8 cellular contexts compared by ENCODE assay signal in the genomic region with DNA sequence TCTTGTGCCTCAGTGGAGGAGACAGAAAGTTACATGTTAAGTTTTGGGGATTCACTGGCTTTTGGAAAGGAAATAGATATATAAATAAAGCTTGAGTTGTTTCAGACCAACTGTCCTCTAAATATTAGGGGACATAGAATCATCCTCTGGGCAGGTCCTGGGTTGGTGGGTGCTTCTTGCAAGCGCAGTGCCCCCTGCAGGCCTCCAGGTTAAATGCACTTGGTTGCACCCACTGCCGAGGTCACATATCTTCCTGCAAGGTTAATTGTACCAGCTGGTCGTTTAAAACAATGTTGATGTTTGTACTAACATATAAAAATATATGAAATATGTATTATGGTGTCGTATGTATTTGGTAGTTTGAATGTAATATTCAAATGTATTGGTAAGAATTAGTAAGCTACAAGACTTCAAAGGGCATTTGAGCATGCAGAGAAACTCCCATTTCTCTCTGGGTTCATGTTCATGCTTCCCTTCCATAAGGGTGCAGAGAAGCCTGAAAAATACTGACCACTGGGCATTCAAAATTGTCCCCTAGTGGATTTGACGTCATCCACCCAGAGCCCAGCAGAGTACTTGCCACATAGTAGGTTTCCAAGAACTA.
DNase-seq lines count a peak whose midpoint lies in the region; ATAC-seq and TF ChIP-seq lines count a peak whose summit lies in the region.

No MANE protein-coding gene starts in this region.

- ATAC-seq in stimulated activated memory B cell treated with anti-CD40 and anti-IgM and Interleukin-4, amounts not matched to agents 10 μg/mL and 1 μg/mL and 100 μg/mL, for 72 hours: no peak

- no peaks in the 10 kb centered on the region for H4K20me1 ChIP-seq in KMS-11 (ENCODE audit: insufficient read depth)

- no peak overlapping the region for H3K4me3 Mint-ChIP-seq in activated T-cell treated with anti-CD3 and anti-CD28 coated beads, Interleukin-2, amount 50 U/mL, for 24 hours
- no peak overlapping the region for H3K4me3 Mint-ChIP-seq in stimulated activated memory B cell treated with anti-CD40 and anti-IgM and Interleukin-4, amounts not matched to agents 10 μg/mL and 1 μg/mL and 100 μg/mL, for 72 hours

- no peak overlapping the region for H2AFZ ChIP-seq in KMS-11 (ENCODE audit: low read depth)

- H3K27me3 ChIP-seq in KMS-11 (ENCODE audit: insufficient read depth, low read depth) (no peaks in the 10 kb centered on the region), WERI-Rb-1 (ENCODE audit: insufficient read depth, low read depth, severe bottlenecking) (peaks cover 16% of the 10 kb centered on the region), right atrium auricular region (no peaks in the 10 kb centered on the region)

- H3K27me3 Mint-ChIP-seq in activated T-cell treated with anti-CD3 and anti-CD28 coated beads, Interleukin-2, amount 50 U/mL, for 24 hours: no peaks in the 10 kb centered on the region
- H3K27me3 Mint-ChIP-seq in stimulated activated memory B cell treated with anti-CD40 and anti-IgM and Interleukin-4, amounts not matched to agents 10 μg/mL and 1 μg/mL and 100 μg/mL, for 72 hours: no peaks in the 10 kb centered on the region

- H3K4me3 ChIP-seq in KMS-11 (IDR thresholded peaks at IDR 0.05; ENCODE audit: insufficient read depth, low read depth, low read length) (no peak overlapping the region), WERI-Rb-1 (ENCODE audit: low read depth, low read length) (no peak overlapping the region), right atrium auricular region (no peak overlapping the region)

- H3K27ac ChIP-seq in KMS-11 (no peak overlapping the region), WERI-Rb-1 (no peak overlapping the region), right atrium auricular region (no peak overlapping the region)

- H3K9me3 ChIP-seq in WERI-Rb-1 (ENCODE audit: severe bottlenecking) (no peaks in the 10 kb centered on the region), right atrium auricular region (no peaks in the 10 kb centered on the region)

- H3K4me1 ChIP-seq in KMS-11 (ENCODE audit: low read depth, poor library complexity, severe bottlenecking) (no peaks in the 10 kb centered on the region), right atrium auricular region (no peaks in the 10 kb centered on the region)

- H3K4me2 ChIP-seq in KMS-11: no peak overlapping the region

- no peaks in the 10 kb centered on the region for H3K36me3 Mint-ChIP-seq in activated T-cell treated with anti-CD3 and anti-CD28 coated beads, Interleukin-2, amount 50 U/mL, for 24 hours (ENCODE audit: low read depth)
- no peaks in the 10 kb centered on the region for H3K36me3 Mint-ChIP-seq in stimulated activated memory B cell treated with anti-CD40 and anti-IgM and Interleukin-4, amounts not matched to agents 10 μg/mL and 1 μg/mL and 100 μg/mL, for 72 hours

- no peak overlapping the region for H3K9ac ChIP-seq in KMS-11

- TF ChIP-seq CTCF in KMS-11 (conservative IDR thresholded peaks at IDR 0.05; ENCODE audit: low read depth, low read length): peak; percentile 72
- peak; percentile 81 for TF ChIP-seq CTCF in WERI-Rb-1 (IDR thresholded peaks at IDR 0.05; ENCODE audit: low read depth, low read length)
- peak; percentile 42 to 60 for TF ChIP-seq CTCF in right atrium auricular region (IDR thresholded peaks at IDR 0.05)

- no peak overlapping the region for H3K27ac Mint-ChIP-seq in activated T-cell treated with anti-CD3 and anti-CD28 coated beads, Interleukin-2, amount 50 U/mL, for 24 hours
- no peak overlapping the region for H3K27ac Mint-ChIP-seq in stimulated activated memory B cell treated with anti-CD40 and anti-IgM and Interleukin-4, amounts not matched to agents 10 μg/mL and 1 μg/mL and 100 μg/mL, for 72 hours

- no peaks in the 10 kb centered on the region for H3K79me2 ChIP-seq in KMS-11 (ENCODE audit: insufficient read depth, low read depth)

- H3K9me3 Mint-ChIP-seq in activated T-cell treated with anti-CD3 and anti-CD28 coated beads, Interleukin-2, amount 50 U/mL, for 24 hours: no peaks in the 10 kb centered on the region
- H3K9me3 Mint-ChIP-seq in stimulated activated memory B cell treated with anti-CD40 and anti-IgM and Interleukin-4, amounts not matched to agents 10 μg/mL and 1 μg/mL and 100 μg/mL, for 72 hours: no peaks in the 10 kb centered on the region

- DNase-seq in activated T-cell treated with anti-CD3 and anti-CD28 coated beads for 48 hours (ENCODE audit: low read depth): peak; percentile 17
- no peak for DNase-seq in activated T-cell treated with anti-CD3 and anti-CD28 coated beads, Interleukin-2, amount 50 U/mL, for 24 hours
- DNase-seq in WERI-Rb-1: peak; percentile 67
- peak; percentile 64 for DNase-seq in right atrium auricular region (ENCODE audit: low spot score)
- peak; percentile 9 to 16 for DNase-seq in stimulated activated CD4-positive, alpha-beta T cell treated with anti-CD3 and anti-CD28 coated beads, Interleukin-15, amount 100 ng/mL, for 48 hours (ENCODE audit: low read depth in 2 of 2)
- no peak for DNase-seq in effector CD4-positive, alpha-beta T cell

- H3K36me3 ChIP-seq in KMS-11 (ENCODE audit: insufficient read depth): no peaks in the 10 kb centered on the region
- H3K36me3 ChIP-seq in WERI-Rb-1: no peaks in the 10 kb centered on the region
- no peaks in the 10 kb centered on the region for H3K36me3 ChIP-seq in right atrium auricular region

- no peaks in the 10 kb centered on the region for H3K4me1 Mint-ChIP-seq in activated T-cell treated with anti-CD3 and anti-CD28 coated beads, Interleukin-2, amount 50 U/mL, for 24 hours (ENCODE audit: low read depth)
- no peaks in the 10 kb centered on the region for H3K4me1 Mint-ChIP-seq in stimulated activated memory B cell treated with anti-CD40 and anti-IgM and Interleukin-4, amounts not matched to agents 10 μg/mL and 1 μg/mL and 100 μg/mL, for 72 hours

Comparison
In these comparisons a context has a peak if more than half of its experiments do, and no peak if none do; other contexts are left out.
1. DNase-seq: peak in activated T-cell treated with anti-CD3 and anti-CD28 coated beads for 48 hours (single experiment), WERI-Rb-1 (single experiment), right atrium auricular region (single experiment) and stimulated activated CD4-positive, alpha-beta T cell treated with anti-CD3 and anti-CD28 coated beads, Interleukin-15, amount 100 ng/mL, for 48 hours (2 of 2); none in activated T-cell treated with anti-CD3 and anti-CD28 coated beads, Interleukin-2, amount 50 U/mL, for 24 hours (single experiment) and effector CD4-positive, alpha-beta T cell (single experiment).
2. Peak in every context shown above with its lines, with median percentiles within 50 percentile points of each other: CTCF ChIP-seq.